In genomic region chr3:159852821-159853505, GRCh38 we compare ENCODE assay signal across 8 cellular contexts. TPM values are rescaled to one million over a fixed set of nuclear protein-coding genes. Genes with fewer than 3 reads are reported as not detected.
DNase-seq lines count a peak whose midpoint lies in the region; ATAC-seq and TF ChIP-seq lines count a peak whose summit lies in the region.

No MANE protein-coding gene starts in this region.

- peak overlapping the region; percentile 77 for H3K27ac ChIP-seq in GM23338 (ENCODE audit: low read depth)
- H3K27ac ChIP-seq in left ventricle myocardium inferior (replicated peaks) = peak overlapping the region; percentile 93
- peak overlapping the region; percentile 87 to 95 (median 89) for H3K27ac ChIP-seq in sigmoid colon

- TF ChIP-seq CTCF in GM23338 (conservative IDR thresholded peaks at IDR 0.05; ENCODE audit: low read depth in 2 of 2) (no peak), WTC11 (IDR thresholded peaks at IDR 0.05) (no peak), left ventricle myocardium inferior (IDR thresholded peaks at IDR 0.05; ENCODE audit: borderline replicate concordance) (no peak), sigmoid colon (IDR thresholded peaks at IDR 0.05) (no peak)

- DNase-seq in GM23338 (ENCODE audit: low spot score) (peak; percentile 60), WTC11 (ENCODE audit: low spot score) (peak; percentile 35), left ventricle myocardium inferior (peak; percentile 80), sigmoid colon (peak; percentile 80), D341Med (ENCODE audit: low spot score) (no peak), NCI-H2227 (lab: John Stamatoyannopoulos, UW; ENCODE audit: unreplicated experiment) (no peak), NCI-H1436 treated with DMSO at 0.1 percent for 48 hours (lab: John Stamatoyannopoulos, UW) (no peak)
- no peak for DNase-seq in effector CD4-positive, alpha-beta T cell

- H3K9me3 ChIP-seq in left ventricle myocardium inferior (replicated peaks) (no peaks in the 10 kb centered on the region), sigmoid colon (no peaks in the 10 kb centered on the region)

- no peak overlapping the region for H3K4me3 ChIP-seq in GM23338
- peak overlapping the region; percentile 62 for H3K4me3 ChIP-seq in left ventricle myocardium inferior
- peak overlapping the region; percentile 6 to 39 (median 34) for H3K4me3 ChIP-seq in sigmoid colon

- intact Hi-C loops in left ventricle myocardium inferior (cut with micrococcal nuclease) = no loop called here
- intact Hi-C loops in sigmoid colon (cut with DNase I) = no loop called here

- peak; percentile 80 for ATAC-seq in GM23338
- ATAC-seq in WTC11 = peak; percentile 77

- peaks cover 17% of the 10 kb centered on the region for H3K4me1 ChIP-seq in GM23338 (ENCODE audit: insufficient read depth)
- peaks cover 100% of the 10 kb centered on the region for H3K4me1 ChIP-seq in left ventricle myocardium inferior
- peaks cover 0 to 97% (median 91%) of the 10 kb centered on the region in 4 donors for H3K4me1 ChIP-seq in sigmoid colon

- H3F3A ChIP-seq in GM23338 (replicated peaks; ENCODE audit: low read depth) = no peaks in the 10 kb centered on the region

- H3K4me1 Mint-ChIP-seq in GM23338 = peaks cover 29% of the 10 kb centered on the region
- peaks cover 41% of the 10 kb centered on the region for H3K4me1 Mint-ChIP-seq in WTC11

- no peak for TF ChIP-seq EP300 in sigmoid colon (IDR thresholded peaks at IDR 0.05)

- H3K36me3 ChIP-seq in GM23338 (ENCODE audit: insufficient read depth) (no peaks in the 10 kb centered on the region), left ventricle myocardium inferior (no peaks in the 10 kb centered on the region), sigmoid colon (no peaks in the 10 kb centered on the region)

- H2AFZ ChIP-seq in GM23338 = no peak overlapping the region

- H3K27me3 Mint-ChIP-seq in GM23338 (ENCODE audit: insufficient read depth, low read depth, poor library complexity) = peaks cover 5% of the 10 kb centered on the region
- H3K27me3 Mint-ChIP-seq in WTC11 (ENCODE audit: low read depth) = no peaks in the 10 kb centered on the region

- peaks cover 5% of the 10 kb centered on the region; the same call in 1 of the 3 replicates for H3K9me3 Mint-ChIP-seq in GM23338
- peaks cover 17% of the 10 kb centered on the region for H3K9me3 Mint-ChIP-seq in WTC11

- peak overlapping the region; percentile 48 for H3K4me2 ChIP-seq in GM23338

- TF ChIP-seq POLR2A in sigmoid colon (IDR thresholded peaks at IDR 0.05) = peak in 1 of 2 donors; percentile 23

- peak overlapping the region; percentile 89 for H3K27ac Mint-ChIP-seq in GM23338
- peak overlapping the region; percentile 94 for H3K27ac Mint-ChIP-seq in WTC11

- 31 to 56% methylated on average over 11 of the region's 11 CpGs for WGBS in sigmoid colon, 2 donors

- H3K9me2 ChIP-seq in GM23338 (ENCODE audit: insufficient read depth) = no peaks in the 10 kb centered on the region

- H4K20me1 ChIP-seq in GM23338 (replicated peaks; ENCODE audit: insufficient read depth) = no peaks in the 10 kb centered on the region

- H3K4me3 Mint-ChIP-seq in GM23338 (peak overlapping the region; percentile 15; the same call in 1 of the 3 replicates), WTC11 (no peak overlapping the region)

- H3K36me3 Mint-ChIP-seq in GM23338 (ENCODE audit: low read depth) (peaks cover 20% of the 10 kb centered on the region), WTC11 (peaks cover 13% of the 10 kb centered on the region)

- POLR2A ChIA-PET in WTC11 (lab: Charles Lee) = interaction anchor here (0.6 kb wide), 1 partner anchor 26 kb away, joined by 3 read pairs; no protein-coding TSS in a partner anchor

- H3K27me3 ChIP-seq in GM23338 (ENCODE audit: insufficient read depth) (no peaks in the 10 kb centered on the region), left ventricle myocardium inferior (ENCODE audit: low read depth) (no peaks in the 10 kb centered on the region), sigmoid colon (no peaks in the 10 kb centered on the region)

- CTCF ChIA-PET in WTC11 (lab: Charles Lee) = interaction anchor here (1.2 to 2.1 kb wide), 8 partner anchors 13 to 136 kb away, joined by 3 to 11 read pairs (median 5); partner anchors contain the start of genes IL12A and SCHIP1

- peaks cover 55% of the 10 kb centered on the region for H3K79me2 ChIP-seq in GM23338 (replicated peaks; ENCODE audit: insufficient read depth)

TF ChIP-seq in GM23338, 12 proteins besides CTCF, POLR2A, EP300 and RAD21 (continues in another document):
- TF ChIP-seq ETS1 (IDR thresholded peaks at IDR 0.05) = no peak
- TF ChIP-seq REST (IDR thresholded peaks at IDR 0.05; ENCODE audit: unreplicated experiment) = no peak

TF ChIP-seq in WTC11, 78 proteins besides CTCF, POLR2A, EP300 and RAD21:
- TF ChIP-seq ZNF425 (CRISPR knock-in tag; conservative IDR thresholded peaks at IDR 0.05) = no peak
- TF ChIP-seq FOXJ3 (CRISPR knock-in tag; IDR thresholded peaks at IDR 0.05; ENCODE audit: borderline replicate concordance) = no peak
- TF ChIP-seq ZMAT4 (CRISPR knock-in tag; IDR thresholded peaks at IDR 0.05) = no peak

RNA-seq across cellular contexts. Expression of gene SCHIP1, which starts 13.3 kb away (rescaled TPM):
- total RNA-seq in GM23338 (2014; rRNA removed; shearing (Covaris generic)) = 12.2 and 17.3 TPM in 2 replicates
- polyA plus RNA-seq in GM23338 (2016; fragmentation: Nextera tagmentation; extraction: Ambion mirVana) = 9.5 and 17.1 TPM in 2 replicates
- total RNA-seq in WTC11 (2021) = 5.3 to 7.8 TPM (median 7.1 TPM) in 3 replicates
- total RNA-seq in left ventricle myocardium inferior = 62.6 TPM
- 10 to 100 TPM; 19.9 to 44.1 (median 31.3) TPM for total RNA-seq in sigmoid colon
- 1 to 10 TPM in 2 of 3 donors, not detected in 1; 1.8 to 4.1 TPM for polyA plus RNA-seq in sigmoid colon

Comparison
In these comparisons a context has a peak if more than half of its experiments do, and no peak if none do; other contexts are left out.
1. DNase-seq: peak in GM23338 (single experiment), WTC11 (single experiment), left ventricle myocardium inferior (single experiment) and sigmoid colon (single experiment); none in effector CD4-positive, alpha-beta T cell (single experiment), D341Med (single experiment), NCI-H2227 (single experiment) and NCI-H1436 treated with DMSO at 0.1 percent for 48 hours (single experiment).
2. Peak in every context shown above with its lines, with median percentiles within 50 percentile points of each other: H3K27ac ChIP-seq.